ENCODE assay signal across 16 cellular contexts in the genomic region with DNA sequence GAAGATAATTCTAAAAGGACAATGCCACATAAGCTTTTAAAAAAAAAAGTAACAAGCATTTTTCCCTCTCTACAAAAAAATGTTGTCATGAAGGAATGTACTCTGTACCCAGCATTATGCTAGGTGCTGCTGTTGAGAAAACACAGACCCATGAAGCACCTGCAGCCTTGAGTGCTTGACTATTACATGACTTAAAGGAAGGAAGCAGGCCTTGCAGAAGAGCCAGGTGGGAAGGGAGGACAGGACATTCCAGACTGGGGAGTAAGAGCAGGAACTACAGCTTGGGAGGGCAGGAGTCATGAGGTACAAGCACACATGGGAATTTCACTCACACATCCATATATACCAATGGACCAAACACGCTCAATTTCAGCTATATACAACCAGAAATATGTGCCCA. TPM values are rescaled to one million over a fixed set of nuclear protein-coding genes. Genes with fewer than 3 reads are reported as not detected.
"Had no signal": no experiment of that assay in that cellular context is flagged by ENCODE, and none has a peak within 500 bp of the region (broad histone marks: within the 10 kb centered on the region; RNA-seq: fewer than 3 reads in every experiment).

No MANE protein-coding gene starts in this region.

- DNase-seq: activated CD4-positive, alpha-beta memory T cell treated with anti-CD3 and anti-CD28 coated beads for 36 hours; activated CD4-positive, alpha-beta T cell treated with anti-CD3 and anti-CD28 coated beads for 36 hours; activated CD8-positive, alpha-beta memory T cell treated with anti-CD3 and anti-CD28 coated beads, Interleukin-2, amount 10 ng/mL, durations not matched to agents 7 days and 5 days; activated naive CD4-positive, alpha-beta T cell treated with anti-CD3 and anti-CD28 coated beads for 36 hours; activated naive CD8-positive, alpha-beta T cell treated with anti-CD3 and anti-CD28 coated beads, Interleukin-2, amount 50 U/mL, for 24 hours; activated T-cell treated with anti-CD3 and anti-CD28 coated beads, Interleukin-2, amount 50 U/mL, for 1 hour; aorta; esophagus squamous epithelium; hypothalamus; kidney glomerular epithelial cell; naive B cell; stimulated activated CD4-positive, alpha-beta T cell treated with anti-CD3 and anti-CD28 coated beads, Interleukin-1b, Interleukin-23, amount 100 ng/mL, for 48 hours; WERI-Rb-1 had no signal

- FAIRE-seq: endometrium had no signal

- H3K9ac ChIP-seq: parathyroid adenoma had no signal

- H3K36me3 ChIP-seq: esophagus squamous epithelium had no signal

- H3K4me3 ChIP-seq: esophagus squamous epithelium had no signal

- H3K9me3 ChIP-seq: esophagus squamous epithelium had no signal

- H3K27me3 ChIP-seq: esophagus squamous epithelium had no signal

- H3K4me1 ChIP-seq: parathyroid adenoma had no signal

- ATAC-seq: activated CD4-positive, alpha-beta T cell treated with anti-CD3 and anti-CD28 coated beads for 36 hours; activated CD8-positive, alpha-beta memory T cell treated with anti-CD3 and anti-CD28 coated beads, Interleukin-2, amount 10 ng/mL, durations not matched to agents 7 days and 5 days; activated naive CD8-positive, alpha-beta T cell treated with anti-CD3 and anti-CD28 coated beads, Interleukin-2, amount 50 U/mL, for 24 hours had no signal

- H3K27ac ChIP-seq: esophagus squamous epithelium, parathyroid adenoma, WERI-Rb-1 had no signal

- H2AFZ ChIP-seq: parathyroid adenoma had no signal

RNA-seq across cellular contexts. Expression of a gene that starts 54.8 kb away (rescaled TPM):
- total RNA-seq: activated naive CD4-positive, alpha-beta T cell treated with anti-CD3 and anti-CD28 coated beads for 36 hours; mononuclear cell had no signal
